In the genomic region with DNA sequence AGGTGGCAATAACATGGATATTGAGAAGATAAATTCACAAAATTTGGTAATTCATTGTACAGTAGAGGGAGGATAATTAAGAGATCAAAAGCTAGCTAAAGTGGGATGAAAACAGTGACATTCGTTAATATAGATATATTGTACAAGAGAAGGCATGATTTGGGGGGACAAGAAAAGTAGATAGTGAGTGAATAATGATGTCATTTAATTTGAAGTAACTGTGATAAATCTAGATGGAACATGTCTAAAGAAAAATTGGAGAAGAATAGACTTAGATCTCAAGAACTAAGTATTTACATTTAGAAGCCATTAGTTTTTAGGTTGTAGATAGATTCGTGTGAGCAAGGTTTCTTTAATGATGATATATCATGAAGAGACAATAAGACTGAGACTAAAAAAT, we compare ENCODE assay signal across 11 cellular contexts.
"Had no signal": no experiment of that assay in that cellular context is flagged by ENCODE, and none has a peak within 500 bp of the region (broad histone marks: within the 10 kb centered on the region; RNA-seq: fewer than 3 reads in every experiment).

No MANE protein-coding gene starts in this region.

- H3K9me3 Mint-ChIP-seq: GM23338, H9 had no signal

- H3K9me3 ChIP-seq: HAP-1 had no signal

- H2AFZ ChIP-seq: GM23248, GM23338 had no signal

- H3K4me2 ChIP-seq: GM23338 had no signal

- FAIRE-seq: H1, H54 had no signal

- ATAC-seq: HCT116 had no signal

- H3K27ac ChIP-seq: GM23248 had no signal

- H3K36me3 ChIP-seq: HAP-1 had no signal

- H3K4me3 ChIP-seq: GM23248, GM23338, HAP-1 had no signal

- H3K4me3 Mint-ChIP-seq: GM23338, H9, HFFc6 had no signal

- H3K4me1 Mint-ChIP-seq: H9 had no signal

- DNase-seq: GM23248, GOT3, H7, H9, HCEC 1CT, HFFc6 had no signal

- H3K9ac ChIP-seq: GM23248 had no signal

- H3K27ac Mint-ChIP-seq: GM23338, H9, HFFc6 had no signal

- H3K4me1 ChIP-seq: HAP-1 had no signal
